In genomic region chr2:119367472-119368099, GRCh38 we compare ENCODE assay signal across 8 cellular contexts. TPM values are rescaled to one million over a fixed set of nuclear protein-coding genes. Genes with fewer than 3 reads are reported as not detected.
DNase-seq lines count a peak whose midpoint lies in the region; ATAC-seq and TF ChIP-seq lines count a peak whose summit lies in the region.

No MANE protein-coding gene starts in this region.

- H3K27me3 ChIP-seq in A673 (replicated peaks; ENCODE audit: insufficient read depth, low read depth, low read length, poor library complexity): no peaks in the 10 kb centered on the region
- H3K27me3 ChIP-seq in left ventricle myocardium inferior (ENCODE audit: low read depth): no peaks in the 10 kb centered on the region
- no peaks in the 10 kb centered on the region for H3K27me3 ChIP-seq in psoas muscle (ENCODE audit: insufficient read depth in 3 of 3, low read length in 2 of 3)

- peaks cover 39% of the 10 kb centered on the region for H3K4me1 Mint-ChIP-seq in activated naive CD8-positive, alpha-beta T cell treated with anti-CD3 and anti-CD28 coated beads, Interleukin-2, amount 50 U/mL, for 24 hours

- H3K27ac Mint-ChIP-seq in activated naive CD8-positive, alpha-beta T cell treated with anti-CD3 and anti-CD28 coated beads, Interleukin-2, amount 50 U/mL, for 24 hours: peak overlapping the region; percentile 100

- POLR2A ChIA-PET in A673 (lab: Charles Lee; ENCODE audit: low non-redundant PET): no interaction called here

- CTCF ChIA-PET in A673 (lab: Charles Lee): interaction anchor here (1.2 kb wide), 1 partner anchor 20 kb away, joined by 3 read pairs; no protein-coding TSS in a partner anchor

- peaks cover 46% of the 10 kb centered on the region for H3K36me3 ChIP-seq in A673 (ENCODE audit: insufficient read depth, low read length, poor library complexity, severe bottlenecking)
- H3K36me3 ChIP-seq in left ventricle myocardium inferior: peaks cover 47% of the 10 kb centered on the region
- peaks cover 9 to 38% of the 10 kb centered on the region in 2 donors for H3K36me3 ChIP-seq in psoas muscle (ENCODE audit: insufficient read depth in 1 of 2, low read depth in 1 of 2)

- H3K27ac ChIP-seq in A673 (ENCODE audit: low read depth, low read length, poor library complexity, severe bottlenecking): peak overlapping the region; percentile 85
- H3K27ac ChIP-seq in left ventricle myocardium inferior (replicated peaks): peak overlapping the region; percentile 90
- peak overlapping the region; percentile 98 for H3K27ac ChIP-seq in psoas muscle

- H3K36me3 Mint-ChIP-seq in activated naive CD8-positive, alpha-beta T cell treated with anti-CD3 and anti-CD28 coated beads, Interleukin-2, amount 50 U/mL, for 24 hours (ENCODE audit: low read depth): peaks cover 51% of the 10 kb centered on the region

- 4 to 8% (median 7%) methylated on average over 17 to 32 of the region's 32 CpGs for WGBS in psoas muscle, 3 donors

- ATAC-seq in GM18517 (IDR thresholded peaks at IDR 0.05; ENCODE audit: unreplicated experiment): peak; percentile 18
- ATAC-seq in HG03095 (IDR thresholded peaks at IDR 0.05; ENCODE audit: unreplicated experiment): peak; percentile 23
- ATAC-seq in activated naive CD8-positive, alpha-beta T cell treated with anti-CD3 and anti-CD28 coated beads, Interleukin-2, amount 50 U/mL, for 24 hours: peak; percentile 44
- peak; percentile 35 to 52 (median 46) for ATAC-seq in psoas muscle

- DNase-seq in A673 (ENCODE audit: low spot score) (no peak), RPMI8226 (peak; percentile 55), left ventricle myocardium inferior (peak; percentile 68), psoas muscle (peak; percentile 69 to 79), superior temporal gyrus (ENCODE audit: extremely low spot score) (no peak)
- DNase-seq in activated naive CD8-positive, alpha-beta T cell treated with anti-CD3 and anti-CD28 coated beads, Interleukin-2, amount 50 U/mL, for 24 hours: peak; percentile 64

- H3K9me3 ChIP-seq in A673 (ENCODE audit: low read depth, low read length, poor library complexity, severe bottlenecking) (no peaks in the 10 kb centered on the region), left ventricle myocardium inferior (replicated peaks) (no peaks in the 10 kb centered on the region), psoas muscle (no peaks in the 10 kb centered on the region)

- H3K4me3 ChIP-seq in A673 (ENCODE audit: low read depth, low read length, poor library complexity, severe bottlenecking): peak overlapping the region; percentile 66
- H3K4me3 ChIP-seq in left ventricle myocardium inferior: peak overlapping the region; percentile 86
- peak overlapping the region; percentile 85 for H3K4me3 ChIP-seq in psoas muscle

- H3K4me3 Mint-ChIP-seq in activated naive CD8-positive, alpha-beta T cell treated with anti-CD3 and anti-CD28 coated beads, Interleukin-2, amount 50 U/mL, for 24 hours: peak overlapping the region; percentile 100

- no peaks in the 10 kb centered on the region for H3K27me3 Mint-ChIP-seq in activated naive CD8-positive, alpha-beta T cell treated with anti-CD3 and anti-CD28 coated beads, Interleukin-2, amount 50 U/mL, for 24 hours

- peaks cover 5% of the 10 kb centered on the region for H3K9me3 Mint-ChIP-seq in activated naive CD8-positive, alpha-beta T cell treated with anti-CD3 and anti-CD28 coated beads, Interleukin-2, amount 50 U/mL, for 24 hours

- BruUV-seq in A673 (replicated peaks; lab: Mats Ljungman, UMichigan): no TSS peak

- H3K4me1 ChIP-seq in A673 (ENCODE audit: insufficient read depth, low read length, poor library complexity, severe bottlenecking) (peaks cover 11% of the 10 kb centered on the region), left ventricle myocardium inferior (peaks cover 74% of the 10 kb centered on the region), psoas muscle (peaks cover 29% of the 10 kb centered on the region)

- intact Hi-C loops in A673 (cut with micrococcal nuclease; ENCODE audit: unreplicated experiment) (no loop called here), left ventricle myocardium inferior (cut with micrococcal nuclease) (no loop called here), psoas muscle (cut with DNase I) (loop anchor here (5.0 kb wide), 2 partner anchors 40 to 55 kb away; no protein-coding TSS in a partner anchor)

- TF ChIP-seq CTCF in A673 (conservative IDR thresholded peaks at IDR 0.05; ENCODE audit: low read depth, low read length) (no peak), left ventricle myocardium inferior (IDR thresholded peaks at IDR 0.05; ENCODE audit: borderline replicate concordance) (no peak), psoas muscle (IDR thresholded peaks at IDR 0.05) (no peak)

RNA-seq across cellular contexts. Expression of gene DBI, which starts 0.8 kb away (rescaled TPM):
- total RNA-seq in A673 (2021) (215 and 230 TPM in 2 replicates), left ventricle myocardium inferior (303 TPM), psoas muscle (10 to 100 TPM; 50.6 to 88.7 (median 53.4) TPM)
- 100 to 1,000 TPM; 198 to 264 (median 199) TPM for polyA plus RNA-seq in psoas muscle

RNA-seq across cellular contexts. Expression of gene C2orf76, which starts 1.0 kb away (rescaled TPM):
- total RNA-seq in A673 (2021) (11.1 and 13.4 TPM in 2 replicates), left ventricle myocardium inferior (7.3 TPM), psoas muscle (1 to 10 TPM; 4.1 to 7.2 (median 6.0) TPM)
- polyA plus RNA-seq in psoas muscle: 1 to 10 TPM; 6.1 to 9.3 (median 7.9) TPM

Comparison
In these comparisons a context has a peak if more than half of its experiments do, and no peak if none do; other contexts are left out.
1. DNase-seq: peak in RPMI8226 (single experiment), activated naive CD8-positive, alpha-beta T cell treated with anti-CD3 and anti-CD28 coated beads, Interleukin-2, amount 50 U/mL, for 24 hours (single experiment), left ventricle myocardium inferior (single experiment) and psoas muscle (2 of 2); none in A673 (single experiment) and superior temporal gyrus (single experiment).
2. intact Hi-C loops: an anchor here in psoas muscle (5.0 kb wide); none called in A673 and left ventricle myocardium inferior.
3. Peak in every context shown above with its lines, with median percentiles within 50 percentile points of each other: H3K27ac ChIP-seq, H3K4me3 ChIP-seq and ATAC-seq.